In the genomic region with DNA sequence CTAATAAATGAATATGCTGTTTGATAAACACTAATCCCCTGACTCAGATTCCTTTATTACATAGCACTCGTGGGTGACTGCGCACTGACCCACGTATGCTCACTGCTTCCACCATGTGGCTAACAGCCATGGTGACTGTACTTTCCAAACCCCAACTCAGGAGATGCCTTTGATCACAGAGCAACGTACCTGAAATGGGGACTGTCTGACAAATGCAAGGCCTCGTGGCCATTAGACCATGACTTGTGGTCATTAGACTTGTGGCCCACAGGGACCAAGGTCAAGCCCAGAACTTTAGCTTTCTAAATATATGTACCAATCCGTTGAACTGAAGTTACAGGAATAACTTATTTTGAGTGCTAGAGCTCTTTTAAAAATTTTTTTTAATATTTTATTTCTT, we compare ENCODE assay signal across 8 cellular contexts. TPM values are rescaled to one million over a fixed set of nuclear protein-coding genes. Genes with fewer than 3 reads are reported as not detected.
DNase-seq lines count a peak whose midpoint lies in the region; ATAC-seq and FAIRE-seq lines count a peak whose summit lies in the region.

No MANE protein-coding gene starts in this region.

- intact Hi-C loops in activated T-helper 2 cell treated with anti-CD3 and anti-CD28 coated beads, Interferon-gamma antibody, Interleukin-2, Interleukin-4, amounts not matched to agents 10 μg/mL and 5 μg/mL and 100 μg/mL, durations not matched to agents 14 hours and 24 hours and 36 hours (cut with micrococcal nuclease), result loop anchor here (1.0 to 2.0 kb wide), 3 partner anchors 42 to 163 kb away; no protein-coding TSS in a partner anchor

- ATAC-seq in GM19372 (IDR thresholded peaks at IDR 0.05; ENCODE audit: low read depth, unreplicated experiment), result peak; percentile 76
- peak; percentile 59 for ATAC-seq in HG03457 (IDR thresholded peaks at IDR 0.05; ENCODE audit: unreplicated experiment)

- H3K27me3 Mint-ChIP-seq in activated T-helper 2 cell treated with anti-CD3 and anti-CD28 coated beads, Interferon-gamma antibody, Interleukin-2, Interleukin-4, amounts not matched to agents 10 μg/mL and 5 μg/mL and 100 μg/mL, durations not matched to agents 14 hours and 24 hours and 36 hours (ENCODE audit: low read depth), result no peaks in the 10 kb centered on the region

- H3K4me3 Mint-ChIP-seq in activated T-helper 2 cell treated with anti-CD3 and anti-CD28 coated beads, Interferon-gamma antibody, Interleukin-2, Interleukin-4, amounts not matched to agents 10 μg/mL and 5 μg/mL and 100 μg/mL, durations not matched to agents 14 hours and 24 hours and 36 hours (ENCODE audit: low read depth), result no peak overlapping the region

- FAIRE-seq in frontal cortex (lab: Jason Lieb, UNC), result no peak

- H3K4me1 Mint-ChIP-seq in activated T-helper 2 cell treated with anti-CD3 and anti-CD28 coated beads, Interferon-gamma antibody, Interleukin-2, Interleukin-4, amounts not matched to agents 10 μg/mL and 5 μg/mL and 100 μg/mL, durations not matched to agents 14 hours and 24 hours and 36 hours (ENCODE audit: low read depth), result peaks cover 20% of the 10 kb centered on the region

- DNase-seq in D341Med (ENCODE audit: low spot score) (peak; percentile 78), RKO (ENCODE audit: low spot score) (peak; percentile 77), frontal cortex (ENCODE audit: low spot score in 2 of 2) (peak; percentile 30 to 64), renal cortical epithelial cell (ENCODE audit: low read depth) (peak; percentile 74), NCI-H187 (lab: John Stamatoyannopoulos, UW) (no peak)
- DNase-seq in activated T-helper 2 cell treated with anti-CD3 and anti-CD28 coated beads, Interferon-gamma antibody, Interleukin-2, Interleukin-4, amounts not matched to agents 10 μg/mL and 5 μg/mL and 100 μg/mL, durations not matched to agents 14 hours and 24 hours and 36 hours (ENCODE audit: low spot score), result peak; percentile 47

- no peaks in the 10 kb centered on the region for H3K9me3 Mint-ChIP-seq in activated T-helper 2 cell treated with anti-CD3 and anti-CD28 coated beads, Interferon-gamma antibody, Interleukin-2, Interleukin-4, amounts not matched to agents 10 μg/mL and 5 μg/mL and 100 μg/mL, durations not matched to agents 14 hours and 24 hours and 36 hours

- H3K27ac Mint-ChIP-seq in activated T-helper 2 cell treated with anti-CD3 and anti-CD28 coated beads, Interferon-gamma antibody, Interleukin-2, Interleukin-4, amounts not matched to agents 10 μg/mL and 5 μg/mL and 100 μg/mL, durations not matched to agents 14 hours and 24 hours and 36 hours, result peak overlapping the region; percentile 70

- peaks cover 82% of the 10 kb centered on the region for H3K36me3 Mint-ChIP-seq in activated T-helper 2 cell treated with anti-CD3 and anti-CD28 coated beads, Interferon-gamma antibody, Interleukin-2, Interleukin-4, amounts not matched to agents 10 μg/mL and 5 μg/mL and 100 μg/mL, durations not matched to agents 14 hours and 24 hours and 36 hours (ENCODE audit: low read depth)

RNA-seq across cellular contexts. Expression of a gene that starts 46.6 kb away (rescaled TPM):
- 171 and 182 TPM in 2 replicates for total RNA-seq in activated T-helper 2 cell treated with anti-CD3 and anti-CD28 coated beads, Interferon-gamma antibody, Interleukin-2, Interleukin-4, amounts not matched to agents 10 μg/mL and 5 μg/mL and 100 μg/mL, durations not matched to agents 14 hours and 24 hours and 36 hours
- total RNA-seq in frontal cortex (71.7 TPM), renal cortical epithelial cell (38.7 and 57.9 TPM in 2 replicates)

Comparison
In these comparisons a context has a peak if more than half of its experiments do, and no peak if none do; other contexts are left out.
1. DNase-seq: peak in D341Med (single experiment), RKO (single experiment), activated T-helper 2 cell treated with anti-CD3 and anti-CD28 coated beads, Interferon-gamma antibody, Interleukin-2, Interleukin-4, amounts not matched to agents 10 μg/mL and 5 μg/mL and 100 μg/mL, durations not matched to agents 14 hours and 24 hours and 36 hours (single experiment), frontal cortex (2 of 2) and renal cortical epithelial cell (single experiment); none in NCI-H187 (0 of 2).